Comparison of ENCODE assay signal across 8 cellular contexts in the genomic region with DNA sequence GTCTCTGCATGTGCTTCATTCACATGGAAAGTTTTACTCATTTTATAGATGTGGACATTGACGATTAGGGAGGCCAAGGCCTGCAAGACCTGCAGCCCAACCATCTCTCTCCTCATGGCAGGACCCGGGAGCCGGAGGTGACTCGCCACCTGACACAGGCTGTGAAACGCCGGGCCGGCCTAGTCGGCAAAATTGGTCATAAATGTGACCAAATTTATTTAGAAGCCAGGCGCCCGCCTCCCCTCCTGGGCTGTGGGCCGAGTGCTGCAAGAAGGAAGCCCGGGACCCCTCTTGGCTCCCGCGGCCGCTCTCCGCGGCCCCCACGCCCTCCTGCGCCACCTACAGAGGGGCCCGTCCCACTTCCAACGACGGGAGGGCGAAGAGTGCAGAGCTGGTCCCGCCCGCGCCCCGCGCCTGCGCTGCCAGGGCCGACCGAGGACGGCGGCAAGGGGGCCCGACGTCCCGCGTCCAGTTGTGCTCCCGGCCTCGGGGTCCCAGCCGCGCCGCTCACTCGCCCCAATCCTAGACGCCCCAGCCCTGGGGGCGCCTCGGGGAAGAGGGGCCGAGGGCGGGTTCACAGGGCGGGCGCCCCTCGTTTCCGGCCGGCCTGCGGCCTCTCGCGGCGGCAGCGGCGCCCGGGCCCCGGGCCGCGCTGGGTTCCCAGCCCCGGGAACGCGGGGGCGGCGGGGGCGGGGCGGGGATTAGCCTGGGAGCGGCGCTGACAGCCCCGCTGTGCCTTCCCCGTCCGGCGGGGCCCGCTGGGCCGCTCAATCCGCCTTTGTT. TPM values are rescaled to one million over a fixed set of nuclear protein-coding genes. Genes with fewer than 3 reads are reported as not detected.
A peak's percentile ranks its signal among the peaks of the same experiment; 100 is the strongest.
DNase-seq lines count a peak whose midpoint lies in the region; ATAC-seq and TF ChIP-seq lines count a peak whose summit lies in the region.

No MANE protein-coding gene starts in this region.

- H4K8ac ChIP-seq in H9 (replicated peaks; ENCODE audit: insufficient read length, low read depth, low read length), result no peak overlapping the region

- H3K4me1 Mint-ChIP-seq in CD4-positive, alpha-beta T cell (ENCODE audit: low read depth), result peaks cover 11% of the 10 kb centered on the region
- H3K4me1 Mint-ChIP-seq in H9, result peaks cover 33 to 40% of the 10 kb centered on the region in 2 experiments

- H3K9me3 ChIP-seq in CD4-positive, alpha-beta T cell (ENCODE audit: control insufficient read depth, low read length), result no peaks in the 10 kb centered on the region
- H3K9me3 ChIP-seq in H9 (ENCODE audit: control insufficient read depth, low read depth, low read length), result no peaks in the 10 kb centered on the region
- no peaks in the 10 kb centered on the region for H3K9me3 ChIP-seq in lung (ENCODE audit: control insufficient read depth in 2 of 2, insufficient read depth in 1 of 2, low read length in 1 of 2)
- peaks cover 3% of the 10 kb centered on the region for H3K9me3 ChIP-seq in thymus (ENCODE audit: control insufficient read depth)

- H2BK12ac ChIP-seq in H9 (ENCODE audit: insufficient read length, low read depth, low read length), result no peak overlapping the region

- H3K9me3 Mint-ChIP-seq in CD4-positive, alpha-beta T cell, result no peaks in the 10 kb centered on the region
- peaks cover 0 to 3% of the 10 kb centered on the region in 2 experiments; a peak in 1 of 5 replicates for H3K9me3 Mint-ChIP-seq in H9

- no peak overlapping the region for H2BK5ac ChIP-seq in H9 (ENCODE audit: insufficient read length, low read length)

- peaks cover 9% of the 10 kb centered on the region for H3K23me2 ChIP-seq in H9 (ENCODE audit: insufficient read length, low read depth, low read length, poor library complexity, severe bottlenecking)

- no peak overlapping the region for H3K4ac ChIP-seq in H9 (ENCODE audit: low read depth, low read length)

- no peak overlapping the region for H3K27ac ChIP-seq in CD4-positive, alpha-beta T cell (ENCODE audit: low read depth, low read length)
- H3K27ac ChIP-seq in H9 (ENCODE audit: insufficient read length, low read depth, low read length), result no peak overlapping the region
- peak overlapping the region in 1 of 2 donors; percentile 74 for H3K27ac ChIP-seq in lung (ENCODE audit: low read depth in 1 of 2, low read length in 1 of 2)
- no peak overlapping the region for H3K27ac ChIP-seq in thymus (ENCODE audit: low read depth)

- no peak overlapping the region; the same call in 1 of the 2 replicates for H2BK15ac ChIP-seq in H9 (ENCODE audit: low read depth, low read length)

- H3K4me3 ChIP-seq in choroid plexus epithelial cell (ENCODE audit: low read depth, low read length), result peak overlapping the region; percentile 48
- H3K4me3 ChIP-seq in lung, result peak overlapping the region; percentile 30
- H3K4me3 ChIP-seq in thymus (ENCODE audit: low read length), result peak overlapping the region; percentile 55

- H2AK5ac ChIP-seq in H9 (ENCODE audit: insufficient read length, low read length), result no peak overlapping the region

- POLR2A ChIA-PET in CD4-positive, alpha-beta T cell (lab: Charles Lee), result no interaction called here

- peak overlapping the region; percentile 67 for H3K4me3 Mint-ChIP-seq in CD4-positive, alpha-beta T cell
- H3K4me3 Mint-ChIP-seq in H9, result peak overlapping the region; percentile 52 to 75

- H3T11ph ChIP-seq in H9 (ENCODE audit: low read length), result no peak overlapping the region

- H3K23ac ChIP-seq in H9 (ENCODE audit: insufficient read length, low read depth, low read length), result no peak overlapping the region

- no peak overlapping the region for H4K91ac ChIP-seq in H9 (ENCODE audit: insufficient read length, low read depth, low read length)

- H3K27ac Mint-ChIP-seq in CD4-positive, alpha-beta T cell, result no peak overlapping the region
- no peak overlapping the region for H3K27ac Mint-ChIP-seq in H9

- no peak overlapping the region for H4K5ac ChIP-seq in H9 (ENCODE audit: insufficient read length, low read depth, low read length)

- H3K4me1 ChIP-seq in H9 (ENCODE audit: insufficient read depth, low read length), result peaks cover 3% of the 10 kb centered on the region; the same call in 1 of the 2 replicates
- peaks cover 0 to 11% of the 10 kb centered on the region in 2 donors for H3K4me1 ChIP-seq in lung (ENCODE audit: control insufficient read depth in 2 of 2, insufficient read depth in 2 of 2, low read length in 2 of 2)
- H3K4me1 ChIP-seq in thymus (ENCODE audit: control insufficient read depth, insufficient read depth, low read length), result no peaks in the 10 kb centered on the region

- CTCF ChIA-PET in CD4-positive, alpha-beta T cell (lab: Charles Lee), result no interaction called here

- intact Hi-C loops in CD4-positive, alpha-beta T cell (cut with DNase I, micrococcal nuclease), result loop anchor here in 1 of 2 experiments (5.0 kb wide), 1 partner anchor 51 kb away; no protein-coding TSS in a partner anchor

- WGBS in H9 (ENCODE audit: extremely low coverage, insufficient read length, low lambda C conversion rate), result no CpG with 5 or more reads among the region's 79 CpGs
- 4% methylated on average over 30 to 79 of the region's 79 CpGs for WGBS in lung, 2 donors
- WGBS in thymus, result 2% methylated on average over 79 of the region's 79 CpGs

- H4K20me1 ChIP-seq in H9 (ENCODE audit: control insufficient read depth, insufficient read depth, insufficient read length), result no peaks in the 10 kb centered on the region

- H3K79me1 ChIP-seq in H9 (ENCODE audit: insufficient read depth, low read depth, low read length, poor library complexity, severe bottlenecking), result no peaks in the 10 kb centered on the region

- H3K36me3 ChIP-seq in lung (ENCODE audit: control insufficient read depth in 2 of 2, insufficient read depth in 2 of 2, low read length in 2 of 2), result no peaks in the 10 kb centered on the region
- no peaks in the 10 kb centered on the region for H3K36me3 ChIP-seq in thymus (ENCODE audit: control insufficient read depth, insufficient read depth)

- H2AFZ ChIP-seq in H9 (ENCODE audit: low read length), result no peak overlapping the region

- no peak for TF ChIP-seq CTCF in CD4-positive, alpha-beta T cell (IDR thresholded peaks at IDR 0.05)
- TF ChIP-seq CTCF in H9 (conservative IDR thresholded peaks at IDR 0.05), result peak; percentile 12; the same call in 1 of the 3 replicates
- TF ChIP-seq CTCF in choroid plexus epithelial cell (conservative IDR thresholded peaks at IDR 0.05; ENCODE audit: low read depth, low read length), result peak; percentile 10
- TF ChIP-seq CTCF in lung (IDR thresholded peaks at IDR 0.05; ENCODE audit: control extremely low read depth, extremely low read depth), result no peak

- peaks cover 41% of the 10 kb centered on the region for H3K27me3 Mint-ChIP-seq in CD4-positive, alpha-beta T cell
- H3K27me3 Mint-ChIP-seq in H9 (ENCODE audit: low read depth), result peaks cover 64% of the 10 kb centered on the region

- H3K4me2 ChIP-seq in H9 (ENCODE audit: insufficient read depth, insufficient read length, low read length), result peak overlapping the region; percentile 59

- H2BK120ac ChIP-seq in H9 (ENCODE audit: low read depth, low read length, poor library complexity, severe bottlenecking), result no peak overlapping the region

- no peak overlapping the region for H2BK20ac ChIP-seq in H9 (ENCODE audit: low read depth, low read length, poor library complexity, severe bottlenecking)

- peak overlapping the region; percentile 42; the same call in 1 of the 2 replicates for H3K14ac ChIP-seq in H9 (ENCODE audit: insufficient read depth, low read length)

- H3K27me3 ChIP-seq in CD4-positive, alpha-beta T cell (ENCODE audit: control insufficient read depth, insufficient read depth, low read length), result peaks cover 48% of the 10 kb centered on the region
- H3K27me3 ChIP-seq in H9 (ENCODE audit: insufficient read depth, low read length) (peaks cover 29% of the 10 kb centered on the region; the same call in 1 of the 2 replicates), lung (ENCODE audit: control insufficient read depth, insufficient read depth) (no peaks in the 10 kb centered on the region), thymus (ENCODE audit: control insufficient read depth, insufficient read depth) (peaks cover 56% of the 10 kb centered on the region)

- DNase-seq in CD4-positive, alpha-beta T cell, result peak in 1 of 10 experiments; percentile 37
- peak; percentile 71 for DNase-seq in H9
- peak; percentile 34 for DNase-seq in RPMI7951 (ENCODE audit: low read depth)
- peak; percentile 30 for DNase-seq in choroid plexus epithelial cell (ENCODE audit: low read depth)
- DNase-seq in lung (ENCODE audit: low spot score), result no peak
- DNase-seq in stimulated activated naive CD4-positive, alpha-beta T cell treated with Interleukin-2 at 50 U/mL for 16 hours (lab: John Stamatoyannopoulos, UW), result no peak
- DNase-seq in NCI-H146 treated with DMSO at 0.1 percent for 48 hours (lab: John Stamatoyannopoulos, UW; ENCODE audit: unreplicated experiment), result no peak

- no peak overlapping the region for H3K9ac ChIP-seq in H9 (ENCODE audit: extremely low read depth, insufficient read length, low read length)

- H3K56ac ChIP-seq in H9 (ENCODE audit: insufficient read length, low read depth, low read length), result no peak overlapping the region

- no peaks in the 10 kb centered on the region for H3K36me3 Mint-ChIP-seq in CD4-positive, alpha-beta T cell (ENCODE audit: low read depth)
- peaks cover 3 to 38% (median 5%) of the 10 kb centered on the region in 3 experiments; a peak in 5 of 7 replicates for H3K36me3 Mint-ChIP-seq in H9 (ENCODE audit: insufficient read depth in 1 of 3, low read depth in 3 of 3)

- H3K79me2 ChIP-seq in H9 (ENCODE audit: insufficient read depth, low read length), result no peaks in the 10 kb centered on the region

- no peak overlapping the region for H3K18ac ChIP-seq in H9 (ENCODE audit: insufficient read length, low read depth, low read length)

- ATAC-seq in CD4-positive, alpha-beta T cell (ENCODE audit: poor library complexity), result peak; percentile 37
- peak; percentile 35 for ATAC-seq in lung (ENCODE audit: insufficient read depth, low FRiP score)

RNA-seq across cellular contexts. Expression of gene WNT3, which starts 47.5 kb away (rescaled TPM):
- total RNA-seq in CD4-positive, alpha-beta T cell, result not detected
- total RNA-seq in H9 (2021) (22.4 and 22.7 TPM in 2 replicates), lung (1 to 10 TPM in 1 of 2 donors, under 1 TPM in 1; 0.74 to 2.9 TPM)
- 0.20 and 0.96 TPM in 2 replicates for total RNA-seq in RPMI7951 (2014; rRNA removed; shearing (Covaris generic))
- polyA plus RNA-seq in lung (1 to 10 TPM; 1.2 to 1.6 TPM), thymus (1.0 TPM)

Comparison
In these comparisons a context has a peak if more than half of its experiments do, and no peak if none do; other contexts are left out.
1. DNase-seq: peak in H9 (single experiment), RPMI7951 (single experiment) and choroid plexus epithelial cell (single experiment); none in lung (single experiment), stimulated activated naive CD4-positive, alpha-beta T cell treated with Interleukin-2 at 50 U/mL for 16 hours (single experiment) and NCI-H146 treated with DMSO at 0.1 percent for 48 hours (single experiment).
2. CTCF ChIP-seq: peak in H9 (single experiment) and choroid plexus epithelial cell (single experiment); none in CD4-positive, alpha-beta T cell (single experiment) and lung (single experiment).
3. Peak in every context shown above with its lines, with median percentiles within 50 percentile points of each other: H3K4me3 ChIP-seq.